ENCODE assay signal across 29 cellular contexts in the genomic region with DNA sequence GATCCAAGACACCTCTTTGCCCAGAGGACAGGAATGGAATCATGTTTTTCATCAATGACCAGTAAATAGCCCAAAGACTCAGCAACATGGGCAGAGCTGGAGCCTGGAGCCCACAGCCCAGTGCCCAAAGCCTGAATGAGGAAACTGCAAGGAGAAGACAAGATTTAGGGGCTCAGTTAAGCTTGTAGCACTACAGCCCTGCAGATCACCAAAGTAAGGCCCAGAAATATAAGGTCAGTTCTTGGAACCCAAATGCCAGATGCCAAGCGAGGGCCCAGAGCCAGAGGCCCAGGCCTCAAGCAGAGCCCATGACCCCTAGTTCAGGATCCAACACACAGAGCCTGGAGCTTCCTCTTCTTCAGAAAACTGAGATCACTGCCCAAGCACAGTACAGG. TPM values are rescaled to one million over a fixed set of nuclear protein-coding genes. Genes with fewer than 3 reads are reported as not detected.
"Had no signal": no experiment of that assay in that cellular context is flagged by ENCODE, and none has a peak within 500 bp of the region (broad histone marks: within the 10 kb centered on the region; RNA-seq: fewer than 3 reads in every experiment).

No MANE protein-coding gene starts in this region.

- H3K9me3 ChIP-seq: adrenal gland, ascending aorta, body of pancreas, breast epithelium had no signal

- H3K27me3 ChIP-seq: adrenal gland, ascending aorta, body of pancreas, brain microvascular endothelial cell, breast epithelium had no signal

- DNase-seq: activated effector memory CD4-positive, alpha-beta T cell treated with Interleukin-2 at 50 U/mL for 16 hours; activated gamma-delta T cell; activated naive CD4-positive, alpha-beta T cell; activated naive CD4-positive, alpha-beta T cell treated with anti-CD3 and anti-CD28 coated beads, Interleukin-2, amount 50 U/mL, for 16 hours; activated naive CD4-positive, alpha-beta T cell treated with Interleukin-2 at 50 U/mL for 16 hours; activated T-cell treated with anti-CD3 and anti-CD28 coated beads, Interleukin-2, amount 50 U/mL, for 4 hours; amniotic stem cell; aorta; central memory CD4-positive, alpha-beta T cell; cerebellar nuclear complex had no signal

- H3K4me1 ChIP-seq: adrenal gland, ascending aorta, body of pancreas, breast epithelium had no signal

- H3K36me3 ChIP-seq: adrenal gland, ascending aorta, brain microvascular endothelial cell, breast epithelium, cardiac muscle cell had no signal

- H3K4me3 ChIP-seq: adrenal gland, ascending aorta, body of pancreas, breast epithelium, cardiac muscle cell had no signal

- H3K27ac ChIP-seq: adrenal gland, ascending aorta, body of pancreas, brain microvascular endothelial cell, breast epithelium, cardiac muscle cell had no signal

RNA-seq across cellular contexts. Expression of a gene that starts 32.4 kb away (rescaled TPM):
- total RNA-seq: activated naive CD4-positive, alpha-beta T cell treated with anti-CD3 and anti-CD28 coated beads for 36 hours; activated naive CD4-positive, alpha-beta T cell treated with anti-CD3 and anti-CD28 coated beads, Interleukin-2, amount 50 U/mL, for 72 hours; activated naive CD8-positive, alpha-beta T cell treated with anti-CD3 and anti-CD28 coated beads for 36 hours; activated naive CD8-positive, alpha-beta T cell treated with anti-CD3 and anti-CD28 coated beads, Interleukin-2, amount 10 ng/mL, durations not matched to agents 7 days and 5 days; activated T-cell treated with anti-CD3 and anti-CD28 coated beads, Interleukin-2, amount 50 U/mL, for 4 hours; activated T-cell treated with anti-CD3 and anti-CD28 coated beads, Interleukin-2, amount 50 U/mL, for 72 hours; activated T-helper 1 cell treated with anti-CD3 and anti-CD28 coated beads, Interleukin-12 subunit alpha, Interleukin-12 subunit beta, Interleukin-2, Interleukin-4 antibody, amounts not matched to agents 30 ng/mL and 10 ng/mL and 1 ng/mL, durations not matched to agents 14 hours and 24 hours and 36 hours; activated T-helper 17 cell treated with anti-CD3 and anti-CD28 coated beads, Interleukin-2, amount 50 U/mL, for 72 hours; activated T-helper 2 cell treated with anti-CD3 and anti-CD28 coated beads, Interferon-gamma antibody, Interleukin-2, Interleukin-4, amounts not matched to agents 10 μg/mL and 5 μg/mL and 100 μg/mL, durations not matched to agents 14 hours and 24 hours and 36 hours; aorta; ascending aorta; astrocyte; body of pancreas; breast epithelium; bronchial epithelial cell; cardiac muscle cell; cardiac septum; cerebellum; chondrocyte had no signal
